ENCODE assay signal across 23 cellular contexts in genomic region chr5:38469707-38470267, GRCh38.
DNase-seq lines count a peak whose midpoint lies in the region; ATAC-seq and TF ChIP-seq lines count a peak whose summit lies in the region.
"Had no signal": no experiment of that assay in that cellular context is flagged by ENCODE, and none has a peak within 500 bp of the region (broad histone marks: within the 10 kb centered on the region; RNA-seq: fewer than 3 reads in every experiment).

No MANE protein-coding gene starts in this region.

- intact Hi-C loops in heart right ventricle (cut with DNase I): loop anchor here in 1 of 10 donors (5.0 kb wide), 1 partner anchor 48 kb away; no protein-coding TSS in a partner anchor
- intact Hi-C loops in Right ventricle myocardium superior (cut with DNase I): no loop called here
- intact Hi-C loops in lower lobe of right lung (cut with DNase I): no loop called here
- intact Hi-C loops in sigmoid colon (cut with DNase I): loop anchor here (5.0 kb wide), 1 partner anchor 88 kb away; the partner anchor contains the start of gene LIFR
- intact Hi-C loops in vagina (cut with DNase I): loop anchor here (5.0 kb wide), 1 partner anchor 333 kb away; no protein-coding TSS in a partner anchor
- intact Hi-C loops in Calu3 (cut with micrococcal nuclease; ENCODE audit: unreplicated experiment): no loop called here

- no peaks in the 10 kb centered on the region for H3K36me3 Mint-ChIP-seq in Calu3 (ENCODE audit: insufficient read depth, unreplicated experiment)

- DNase-seq in heart right ventricle (no peak), Right ventricle myocardium superior (no peak), lower lobe of right lung (no peak), sigmoid colon (no peak), vagina (ENCODE audit: extremely low spot score in 2 of 2) (no peak), inferior parietal cortex (ENCODE audit: extremely low spot score) (no peak), Calu3 (no peak)
- DNase-seq: activated B cell treated with CpG ODN at 0.5 μM for 24 hours; activated CD4-positive, alpha-beta memory T cell treated with anti-CD3 and anti-CD28 coated beads, Interleukin-2, amount 10 ng/mL, durations not matched to agents 7 days and 5 days; activated naive CD4-positive, alpha-beta T cell treated with anti-CD3 and anti-CD28 coated beads, Interleukin-2, amount 50 U/mL, for 16 hours; activated T-cell treated with anti-CD3 and anti-CD28 coated beads, Interleukin-2, amount 50 U/mL, for 1 hour; brain microvascular endothelial cell; dermis blood vessel endothelial cell; GOT3; NCI-H1694 treated with DMSO at 0.1 percent for 48 hours; NCI-H345; SK-N-SH; stimulated activated CD4-positive, alpha-beta T cell treated with anti-CD3 and anti-CD28 coated beads, Interleukin-12 subunit alpha, Interleukin-12 subunit beta, amount 100 ng/mL, for 4 hours; T-helper 9 cell had no signal

- BruUV-seq in Calu3 (replicated peaks; lab: Mats Ljungman, UMichigan): no TSS peak

- H3K4me1 ChIP-seq in heart right ventricle (peaks cover 29 to 69% (median 56%) of the 10 kb centered on the region in 9 donors), lower lobe of right lung (peaks cover 26% of the 10 kb centered on the region), sigmoid colon (peaks cover 0 to 44% (median 44%) of the 10 kb centered on the region in 4 donors), vagina (peaks cover 50% of the 10 kb centered on the region)

- H3K27ac Mint-ChIP-seq in Calu3 (ENCODE audit: unreplicated experiment): no peak overlapping the region
- H3K27ac Mint-ChIP-seq: activated B cell treated with CpG ODN at 0.5 μM for 24 hours; activated CD4-positive, alpha-beta memory T cell treated with anti-CD3 and anti-CD28 coated beads, Interleukin-2, amount 10 ng/mL, durations not matched to agents 7 days and 5 days; progenitor cell of endocrine pancreas had no signal

- H3K27ac ChIP-seq in heart right ventricle: peak overlapping the region in 8 of 10 donors; percentile 31 to 87 (median 58)
- H3K27ac ChIP-seq in lower lobe of right lung: peak overlapping the region; percentile 84
- H3K27ac ChIP-seq in sigmoid colon: peak overlapping the region; percentile 71 to 81 (median 75)
- peak overlapping the region; percentile 82 for H3K27ac ChIP-seq in vagina
- H3K27ac ChIP-seq: brain microvascular endothelial cell, epithelial cell of prostate had no signal

- no peaks in the 10 kb centered on the region for H3K27me3 Mint-ChIP-seq in Calu3 (ENCODE audit: unreplicated experiment)

- CTCF ChIA-PET in Calu3 (lab: Charles Lee): no interaction called here

- H3K4me1 Mint-ChIP-seq in Calu3 (ENCODE audit: low read depth, unreplicated experiment): no peaks in the 10 kb centered on the region
- H3K4me1 Mint-ChIP-seq: activated B cell treated with CpG ODN at 0.5 μM for 24 hours; activated CD4-positive, alpha-beta memory T cell treated with anti-CD3 and anti-CD28 coated beads, Interleukin-2, amount 10 ng/mL, durations not matched to agents 7 days and 5 days had no signal

- no peaks in the 10 kb centered on the region for H3K9me3 Mint-ChIP-seq in Calu3 (ENCODE audit: low read depth, unreplicated experiment)
- H3K9me3 Mint-ChIP-seq: activated B cell treated with CpG ODN at 0.5 μM for 24 hours; activated CD4-positive, alpha-beta memory T cell treated with anti-CD3 and anti-CD28 coated beads, Interleukin-2, amount 10 ng/mL, durations not matched to agents 7 days and 5 days had no signal

- no peaks in the 10 kb centered on the region for H3K9me3 ChIP-seq in heart right ventricle
- H3K9me3 ChIP-seq in lower lobe of right lung: no peaks in the 10 kb centered on the region
- no peaks in the 10 kb centered on the region for H3K9me3 ChIP-seq in sigmoid colon
- H3K9me3 ChIP-seq in vagina: no peaks in the 10 kb centered on the region
- H3K9me3 ChIP-seq: SK-N-SH had no signal

- TF ChIP-seq CTCF in heart right ventricle (IDR thresholded peaks at IDR 0.05) (no peak), lower lobe of right lung (IDR thresholded peaks at IDR 0.05) (no peak), sigmoid colon (IDR thresholded peaks at IDR 0.05) (no peak), vagina (IDR thresholded peaks at IDR 0.05) (no peak), Calu3 (IDR thresholded peaks at IDR 0.05; ENCODE audit: unreplicated experiment) (no peak)

- no peak for TF ChIP-seq EP300 in sigmoid colon (IDR thresholded peaks at IDR 0.05)

- ATAC-seq in heart right ventricle (no peak), Right ventricle myocardium superior (ENCODE audit: poor library complexity) (no peak), lower lobe of right lung (no peak), GM19452 (IDR thresholded peaks at IDR 0.05; ENCODE audit: unreplicated experiment) (no peak)
- ATAC-seq: K562 had no signal

- WGBS in heart right ventricle, 2 donors: 91 to 92% methylated on average over 11 of the region's 11 CpGs
- WGBS in sigmoid colon, 2 donors: 86 to 93% methylated on average over 11 of the region's 11 CpGs

- no peak overlapping the region for H3K4me3 Mint-ChIP-seq in Calu3 (ENCODE audit: low read depth, unreplicated experiment)
- H3K4me3 Mint-ChIP-seq: activated B cell treated with CpG ODN at 0.5 μM for 24 hours; activated CD4-positive, alpha-beta memory T cell treated with anti-CD3 and anti-CD28 coated beads, Interleukin-2, amount 10 ng/mL, durations not matched to agents 7 days and 5 days had no signal

- no peak for TF ChIP-seq POLR2A in sigmoid colon (IDR thresholded peaks at IDR 0.05)
- no peak for TF ChIP-seq POLR2A in vagina (IDR thresholded peaks at IDR 0.05)

- H3K27me3 ChIP-seq in heart right ventricle (peaks cover 0 to 63% (median 0%) of the 10 kb centered on the region in 7 donors), lower lobe of right lung (ENCODE audit: low read depth) (no peaks in the 10 kb centered on the region), sigmoid colon (no peaks in the 10 kb centered on the region), vagina (no peaks in the 10 kb centered on the region)
- H3K27me3 ChIP-seq: brain microvascular endothelial cell had no signal

- H3K36me3 ChIP-seq in heart right ventricle (no peaks in the 10 kb centered on the region), lower lobe of right lung (no peaks in the 10 kb centered on the region), sigmoid colon (no peaks in the 10 kb centered on the region), vagina (no peaks in the 10 kb centered on the region)
- H3K36me3 ChIP-seq: brain microvascular endothelial cell had no signal

- H3K4me3 ChIP-seq in heart right ventricle (no peak overlapping the region), lower lobe of right lung (no peak overlapping the region), sigmoid colon (no peak overlapping the region), vagina (peak overlapping the region in 1 of 2 donors; percentile 13)
- H3K4me3 ChIP-seq: K562 had no signal

Comparison
In these comparisons a context has a peak if more than half of its experiments do, and no peak if none do; other contexts are left out.
1. intact Hi-C loops: an anchor here in sigmoid colon (5.0 kb wide) and vagina (5.0 kb wide); none called in Right ventricle myocardium superior, lower lobe of right lung and Calu3.